1 cellular context compared by ENCODE assay signal in genomic region chr1:114234408-114235119, GRCh38.
TF ChIP-seq lines count a peak whose summit lies in the region.

No MANE protein-coding gene starts in this region.

TF ChIP-seq in GM12878, 131 proteins besides CTCF, POLR2A, EP300 and RAD21 (continued from another document and continues in another):
- TF ChIP-seq DPF2 (IDR thresholded peaks at IDR 0.05) (peak; percentile 61; the same call in 1 of the 2 replicates), SPI1 (IDR thresholded peaks at IDR 0.05; ENCODE audit: borderline replicate concordance, insufficient read depth, low read depth, low read length) (peak; percentile 29; the same call in 1 of the 2 replicates), SMAD5 (IDR thresholded peaks at IDR 0.05; ENCODE audit: low read depth) (no peak), SP1 (IDR thresholded peaks at IDR 0.05; ENCODE audit: low read depth, low read length) (no peak), ZNF24 (IDR thresholded peaks at IDR 0.05) (no peak), ZNF592 (IDR thresholded peaks at IDR 0.05) (no peak), SRF (IDR thresholded peaks at IDR 0.05; ENCODE audit: low read depth in 2 of 2, low read length in 2 of 2) (no peak), NFXL1 (IDR thresholded peaks at IDR 0.05; ENCODE audit: borderline replicate concordance) (no peak), BHLHE40 (IDR thresholded peaks at IDR 0.05; ENCODE audit: borderline replicate concordance in 1 of 2, low read depth in 2 of 2, low read length in 1 of 2) (peak; percentile 15 to 29; a peak in 1 of 4 replicates), PAX8 (IDR thresholded peaks at IDR 0.05) (no peak), ZBTB11 (CRISPR knock-in tag; IDR thresholded peaks at IDR 0.05) (no peak), PBX3 (IDR thresholded peaks at IDR 0.05; ENCODE audit: insufficient replicate concordance, low read depth, low read length) (no peak), E2F8 (IDR thresholded peaks at IDR 0.05; ENCODE audit: low read depth, partially characterized antibody) (no peak), MEF2B (IDR thresholded peaks at IDR 0.05; ENCODE audit: partially characterized antibody, poor library complexity, severe bottlenecking) (no peak), BCLAF1 (IDR thresholded peaks at IDR 0.05) (no peak), ATF2 (IDR thresholded peaks at IDR 0.05; ENCODE audit: low read length) (no peak), NR2C1 (IDR thresholded peaks at IDR 0.05) (no peak), FOXM1 (IDR thresholded peaks at IDR 0.05; ENCODE audit: low read depth, low read length) (no peak), RAD51 (IDR thresholded peaks at IDR 0.05) (peak; percentile 83), MLLT1 (IDR thresholded peaks at IDR 0.05) (0 out of 2 replicates have a peak, but pooled peaks have one; percentile 27), ZBTB40 (IDR thresholded peaks at IDR 0.05; ENCODE audit: borderline replicate concordance) (no peak), ZNF274 (IDR thresholded peaks at IDR 0.05; ENCODE audit: insufficient read depth, insufficient read length) (no peak), HDAC6 (IDR thresholded peaks at IDR 0.05; ENCODE audit: unreplicated experiment) (no peak), CBFB (IDR thresholded peaks at IDR 0.05; ENCODE audit: low read depth) (no peak), IKZF2 (IDR thresholded peaks at IDR 0.05) (peak; percentile 48 to 59; a peak in 1 of 4 replicates), BMI1 (IDR thresholded peaks at IDR 0.05; ENCODE audit: borderline replicate concordance) (no peak), SMARCA5 (IDR thresholded peaks at IDR 0.05) (0 out of 2 replicates have a peak, but pooled peaks have one; percentile 54), EED (IDR thresholded peaks at IDR 0.05; ENCODE audit: low read depth) (no peak), SUPT20H (IDR thresholded peaks at IDR 0.05; ENCODE audit: borderline replicate concordance, control insufficient read depth, low read depth, low read length) (no peak), YBX1 (IDR thresholded peaks at IDR 0.05) (no peak), ZNF384 (IDR thresholded peaks at IDR 0.05; ENCODE audit: borderline replicate concordance, low read depth, low read length) (no peak), TCF7 (IDR thresholded peaks at IDR 0.05; ENCODE audit: borderline replicate concordance) (0 out of 2 replicates have a peak, but pooled peaks have one; percentile 48), CHD2 (IDR thresholded peaks at IDR 0.05; ENCODE audit: borderline replicate concordance, low read depth, low read length) (no peak), HDGF (IDR thresholded peaks at IDR 0.05) (no peak), WRNIP1 (IDR thresholded peaks at IDR 0.05; ENCODE audit: borderline replicate concordance, low read depth, low read length) (no peak), FOXK2 (IDR thresholded peaks at IDR 0.05) (no peak)
